ENCODE assay signal across 8 cellular contexts in the genomic region with DNA sequence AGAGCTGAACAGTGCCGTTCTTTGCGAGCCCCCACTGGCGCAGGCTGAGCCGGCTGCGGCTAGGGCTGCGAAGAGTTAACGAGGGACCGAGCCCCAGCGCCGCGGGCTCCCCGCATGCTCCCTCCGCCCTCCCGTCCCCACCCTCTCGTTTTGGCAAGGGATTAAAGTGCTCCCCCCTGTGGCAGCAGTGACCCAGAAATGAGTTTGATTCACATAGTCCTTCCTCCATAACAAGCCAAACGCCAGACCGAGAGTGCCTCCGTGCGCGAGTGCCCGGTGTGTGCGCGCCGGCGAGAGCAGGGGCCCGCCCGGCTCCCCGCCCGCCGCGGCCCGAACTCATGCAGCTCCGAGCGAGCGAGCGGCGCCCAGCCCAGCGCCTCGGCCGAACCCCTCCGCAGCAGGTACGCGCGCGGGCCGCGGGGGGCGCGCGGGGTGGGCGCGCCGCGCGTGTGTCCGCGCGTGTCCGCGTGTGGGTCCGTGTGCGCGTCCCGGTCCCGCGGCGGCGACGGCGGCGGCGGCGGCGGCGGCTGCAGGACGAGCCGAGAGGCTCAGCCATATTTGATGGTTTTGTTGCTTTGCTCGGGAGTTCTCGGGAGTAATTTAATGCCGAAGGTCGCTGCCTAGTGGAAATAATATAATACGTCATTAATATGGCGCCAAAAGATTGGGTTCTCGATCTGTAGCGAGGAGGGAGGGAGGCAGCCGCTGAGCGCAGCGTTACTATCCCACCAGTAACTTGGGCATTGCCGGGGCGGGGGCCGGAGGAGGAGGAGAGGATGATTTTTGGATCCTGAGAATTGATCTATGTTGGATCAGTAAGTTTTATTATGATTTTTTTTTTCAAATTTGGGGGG. TPM values are rescaled to one million over a fixed set of nuclear protein-coding genes. Genes with fewer than 3 reads are reported as not detected.
DNase-seq lines count a peak whose midpoint lies in the region; ATAC-seq and TF ChIP-seq lines count a peak whose summit lies in the region.

A gene (plus strand): TSS at position 224 of the 854 bp plus-strand sequence. CDS start 22,059 bp downstream, outside the sequence.

- TF ChIP-seq CTCF in OCI-LY3 (IDR thresholded peaks at IDR 0.05; ENCODE audit: low read depth, low read length): peak; percentile 73

- DNase-seq in DMS114 treated with DMSO at 0.1 percent for 48 hours (lab: John Stamatoyannopoulos, UW; ENCODE audit: unreplicated experiment): peak; percentile 65
- DNase-seq in HuH-7.5 (ENCODE audit: low spot score): peak; percentile 71
- peak; percentile 86 for DNase-seq in activated T-cell treated with anti-CD3 and anti-CD28 coated beads for 1 hour (ENCODE audit: low read depth)
- peak; percentile 89 for DNase-seq in epidermal melanocyte (ENCODE audit: insufficient read length, low spot score)
- DNase-seq in stimulated activated CD8-positive, alpha-beta memory T cell treated with anti-CD3 and anti-CD28 coated beads, Interleukin-4, amount 100 ng/mL, for 1 hour (ENCODE audit: low read depth in 2 of 2, low spot score in 1 of 2): peak; percentile 60 to 83

- H3K4me3 ChIP-seq in OCI-LY3 (ENCODE audit: low read length) (peak within 1 kb of the TSS; percentile 94), mononuclear cell (ENCODE audit: low read length) (peak within 1 kb of the TSS; percentile 95)

- H3K9ac ChIP-seq in OCI-LY3 (ENCODE audit: low read length): peak within 1 kb of the TSS; percentile 97

- peak within 1 kb of the TSS; percentile 86 for H2AFZ ChIP-seq in OCI-LY3 (ENCODE audit: low read depth, low read length)

- H3K4me1 ChIP-seq in OCI-LY3 (ENCODE audit: low read length): peaks cover 8% of the 10 kb centered on the region
- H3K4me1 ChIP-seq in mononuclear cell (ENCODE audit: insufficient read depth, low read length): peaks cover 12% of the 10 kb centered on the region

- H3K9me3 ChIP-seq in OCI-LY3 (ENCODE audit: insufficient read depth, low read length): no peaks in the 10 kb centered on the region
- no peaks in the 10 kb centered on the region for H3K9me3 ChIP-seq in mononuclear cell (ENCODE audit: low read depth, low read length)

- no peaks in the 10 kb centered on the region for H3K27me3 ChIP-seq in OCI-LY3 (ENCODE audit: low read depth, low read length)
- no peaks in the 10 kb centered on the region for H3K27me3 ChIP-seq in mononuclear cell (ENCODE audit: insufficient read depth, low read length)

- peaks cover 43% of the 10 kb centered on the region for H3K79me2 ChIP-seq in OCI-LY3 (ENCODE audit: low read length)

- peak; percentile 50 for ATAC-seq in GM21526 (IDR thresholded peaks at IDR 0.05; ENCODE audit: low FRiP score, unreplicated experiment)

- H3K4me2 ChIP-seq in OCI-LY3 (ENCODE audit: low read length): peak within 1 kb of the TSS; percentile 68

- H3K27ac ChIP-seq in OCI-LY3 (ENCODE audit: low read length): peak within 1 kb of the TSS; percentile 92

- peaks cover 10% of the 10 kb centered on the region; the same call in 1 of the 2 replicates for H4K20me1 ChIP-seq in OCI-LY3 (ENCODE audit: insufficient read depth, low read length)

- H3K36me3 ChIP-seq in OCI-LY3 (replicated peaks; ENCODE audit: low read depth, low read length): no peaks in the 10 kb centered on the region

RNA-seq across cellular contexts. Expression of the gene that starts here (rescaled TPM):
- 38.7 TPM for total RNA-seq in mononuclear cell

Comparison
In these comparisons a context has a peak if more than half of its experiments do, and no peak if none do; other contexts are left out.
1. Peak in every context shown above with its lines: DNase-seq, ATAC-seq, H3K4me3 ChIP-seq and H3K27ac ChIP-seq.